ENCODE assay signal across 28 cellular contexts in the genomic region with DNA sequence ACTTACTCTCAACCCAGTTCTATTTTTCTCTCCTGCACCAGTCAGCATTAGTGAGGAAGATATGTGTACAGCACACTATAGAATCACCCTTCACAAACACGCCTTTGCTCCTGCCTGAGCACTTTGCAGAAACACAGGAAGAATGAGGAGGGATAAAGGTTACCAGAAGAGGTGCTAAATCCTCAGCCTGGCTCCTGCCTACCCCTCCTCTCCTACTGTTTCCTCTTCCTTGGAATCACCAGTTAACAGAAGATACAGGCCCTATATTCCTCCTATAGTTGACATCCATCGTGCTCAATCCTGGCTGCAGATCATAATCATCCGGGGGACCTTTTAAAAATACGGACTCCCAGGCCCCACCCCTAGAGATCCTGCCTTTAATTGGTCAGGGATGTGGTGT. TPM values are rescaled to one million over a fixed set of nuclear protein-coding genes. Genes with fewer than 3 reads are reported as not detected.
"Had no signal": no experiment of that assay in that cellular context is flagged by ENCODE, and none has a peak within 500 bp of the region (broad histone marks: within the 10 kb centered on the region; RNA-seq: fewer than 3 reads in every experiment).

No MANE protein-coding gene starts in this region.

- DNase-seq: activated CD4-positive, alpha-beta memory T cell treated with anti-CD3 and anti-CD28 coated beads for 36 hours; activated CD4-positive, alpha-beta T cell treated with anti-CD3 and anti-CD28 coated beads, Interleukin-2, amount 10 ng/mL, durations not matched to agents 24 days and 14 days; activated CD4-positive, CD25-positive, alpha-beta regulatory T cell treated with anti-CD3 and anti-CD28 coated beads, Interleukin-2, amount 50 U/mL, for 72 hours; activated CD8-positive, alpha-beta memory T cell treated with anti-CD3 and anti-CD28 coated beads, Interleukin-2, amount 50 U/mL, for 4 hours; activated gamma-delta T cell; activated naive CD4-positive, alpha-beta T cell treated with anti-CD3 and anti-CD28 coated beads, Interleukin-2, amount 10 ng/mL, durations not matched to agents 7 days and 5 days; activated T-cell treated with anti-CD3 and anti-CD28 coated beads, Interleukin-2, amount 50 U/mL, for 1 hour; anterior cingulate cortex; esophagus squamous epithelium; left lung; lower lobe of right lung; mucosa of descending colon; ovary; retina; stimulated activated CD4-positive, alpha-beta T cell treated with anti-CD3 and anti-CD28 coated beads, Interleukin-4, amount 100 ng/mL, for 24 hours; substantia nigra; uterus had no signal

- H3K4me1 ChIP-seq: esophagus squamous epithelium, lower lobe of right lung, prostate gland, uterus had no signal

- H3K4me1 Mint-ChIP-seq: nephron had no signal

- H3K27ac Mint-ChIP-seq: activated CD4-positive, alpha-beta memory T cell treated with anti-CD3 and anti-CD28 coated beads for 36 hours; activated CD4-positive, alpha-beta T cell treated with anti-CD3 and anti-CD28 coated beads, Interleukin-2, amount 10 ng/mL, durations not matched to agents 24 days and 14 days; activated naive CD4-positive, alpha-beta T cell treated with anti-CD3 and anti-CD28 coated beads, Interleukin-2, amount 10 ng/mL, durations not matched to agents 7 days and 5 days; dendritic cell treated with granulocyte-macrophage colony-stimulating factor and Interleukin-4, amounts not matched to agents 40 ng/mL and 50 ng/mL, for 4 days; nephron; stimulated activated effector memory CD8-positive, alpha-beta T cell treated with anti-CD3 and anti-CD28 coated beads, Interleukin-12 subunit alpha, Interleukin-12 subunit beta, amount 100 ng/mL, for 72 hours; stimulated activated naive CD8-positive, alpha-beta T cell treated with anti-CD3 and anti-CD28 coated beads, Interleukin-15, Interleukin-2, amounts not matched to agents 100 ng/mL and 50 ng/mL, for 24 hours; type B pancreatic cell had no signal

- H3K27me3 Mint-ChIP-seq: activated CD4-positive, alpha-beta memory T cell treated with anti-CD3 and anti-CD28 coated beads for 36 hours; activated CD4-positive, alpha-beta T cell treated with anti-CD3 and anti-CD28 coated beads, Interleukin-2, amount 10 ng/mL, durations not matched to agents 24 days and 14 days; activated naive CD4-positive, alpha-beta T cell treated with anti-CD3 and anti-CD28 coated beads, Interleukin-2, amount 10 ng/mL, durations not matched to agents 7 days and 5 days; central memory CD8-positive, alpha-beta T cell; dendritic cell treated with granulocyte-macrophage colony-stimulating factor and Interleukin-4, amounts not matched to agents 40 ng/mL and 50 ng/mL, for 4 days; stimulated activated naive CD8-positive, alpha-beta T cell treated with anti-CD3 and anti-CD28 coated beads, Interleukin-15, Interleukin-2, amounts not matched to agents 100 ng/mL and 50 ng/mL, for 24 hours had no signal

- H3K9me3 Mint-ChIP-seq: central memory CD8-positive, alpha-beta T cell; dendritic cell treated with granulocyte-macrophage colony-stimulating factor and Interleukin-4, amounts not matched to agents 40 ng/mL and 50 ng/mL, for 4 days; nephron; stimulated activated effector memory CD8-positive, alpha-beta T cell treated with anti-CD3 and anti-CD28 coated beads, Interleukin-12 subunit alpha, Interleukin-12 subunit beta, amount 100 ng/mL, for 72 hours; type B pancreatic cell had no signal

- H3K27me3 ChIP-seq: esophagus squamous epithelium, left lung, ovary, uterus had no signal

- ATAC-seq: left lung; lower lobe of right lung; mucosa of descending colon; sciatic nerve; stimulated activated effector memory CD8-positive, alpha-beta T cell treated with anti-CD3 and anti-CD28 coated beads, Interleukin-12 subunit alpha, Interleukin-12 subunit beta, amount 100 ng/mL, for 72 hours had no signal

- H3K36me3 Mint-ChIP-seq: type B pancreatic cell had no signal

- H3K9me3 ChIP-seq: esophagus squamous epithelium, left lung, lower lobe of right lung, mucosa of descending colon, ovary, prostate gland, uterus had no signal

- H3K4me3 Mint-ChIP-seq: activated CD4-positive, alpha-beta memory T cell treated with anti-CD3 and anti-CD28 coated beads for 36 hours; activated CD4-positive, alpha-beta T cell treated with anti-CD3 and anti-CD28 coated beads, Interleukin-2, amount 10 ng/mL, durations not matched to agents 24 days and 14 days; activated naive CD4-positive, alpha-beta T cell treated with anti-CD3 and anti-CD28 coated beads, Interleukin-2, amount 10 ng/mL, durations not matched to agents 7 days and 5 days; central memory CD8-positive, alpha-beta T cell; dendritic cell treated with granulocyte-macrophage colony-stimulating factor and Interleukin-4, amounts not matched to agents 40 ng/mL and 50 ng/mL, for 4 days; nephron; stimulated activated effector memory CD8-positive, alpha-beta T cell treated with anti-CD3 and anti-CD28 coated beads, Interleukin-12 subunit alpha, Interleukin-12 subunit beta, amount 100 ng/mL, for 72 hours; stimulated activated naive CD8-positive, alpha-beta T cell treated with anti-CD3 and anti-CD28 coated beads, Interleukin-15, Interleukin-2, amounts not matched to agents 100 ng/mL and 50 ng/mL, for 24 hours; type B pancreatic cell had no signal

- H3K27ac ChIP-seq: epithelial cell of prostate, esophagus squamous epithelium, left lung, lower lobe of right lung, ovary, skin epidermis, uterus had no signal

- H3K36me3 ChIP-seq: esophagus squamous epithelium, left lung, lower lobe of right lung, ovary, prostate gland, uterus had no signal

- H3K4me3 ChIP-seq: esophagus squamous epithelium, left lung, lower lobe of right lung, mucosa of descending colon, ovary, prostate gland, skin epidermis, uterus had no signal

RNA-seq across cellular contexts. Expression of a gene that starts 28.9 kb away (rescaled TPM):
- total RNA-seq: frontal cortex had no signal
